ENCODE assay signal across 9 cellular contexts in genomic region chr19:51784922-51785690, GRCh38. TPM values are rescaled to one million over a fixed set of nuclear protein-coding genes. Genes with fewer than 3 reads are reported as not detected.
DNase-seq lines count a peak whose midpoint lies in the region; ATAC-seq and TF ChIP-seq lines count a peak whose summit lies in the region.
"Had no signal": no experiment of that assay in that cellular context is flagged by ENCODE, and none has a peak within 500 bp of the region (broad histone marks: within the 10 kb centered on the region; RNA-seq: fewer than 3 reads in every experiment).

No MANE protein-coding gene starts in this region.

- no peak overlapping the region for H3K27ac Mint-ChIP-seq in activated naive CD4-positive, alpha-beta T cell treated with anti-CD3 and anti-CD28 coated beads, Interleukin-2, amount 50 U/mL, for 72 hours
- H3K27ac Mint-ChIP-seq in nephron progenitor cell: no peak overlapping the region

- DNase-seq in activated gamma-delta T cell treated with anti-CD3 and anti-CD28 coated beads, Interleukin-2, amount 50 U/mL, for 16 hours (ENCODE audit: low read depth): peak; percentile 9
- DNase-seq in activated gamma-delta T cell (lab: John Stamatoyannopoulos, UW): no peak
- peak; percentile 48 to 86 for DNase-seq in activated naive CD4-positive, alpha-beta T cell treated with anti-CD3 and anti-CD28 coated beads, Interleukin-2, amount 50 U/mL, for 72 hours (ENCODE audit: low spot score in 2 of 2)
- peak; percentile 41 for DNase-seq in midbrain (lab: John Stamatoyannopoulos, UW)
- DNase-seq in upper lobe of right lung: peak; percentile 70
- no peak for DNase-seq in nephron progenitor cell
- DNase-seq in NCI-H526 treated with DMSO at 0.1 percent for 48 hours (lab: John Stamatoyannopoulos, UW): no peak
- DNase-seq in NCI-H82 (lab: John Stamatoyannopoulos, UW): no peak

- H3K4me1 Mint-ChIP-seq in nephron progenitor cell: no peaks in the 10 kb centered on the region

- H3K4me3 Mint-ChIP-seq in nephron progenitor cell: no peak overlapping the region

- H3K27ac ChIP-seq in upper lobe of right lung: peak overlapping the region; percentile 70
- H3K27ac ChIP-seq: SJSA1 had no signal

- intact Hi-C loops in upper lobe of right lung (cut with DNase I): no loop called here

- TF ChIP-seq CTCF in upper lobe of right lung (IDR thresholded peaks at IDR 0.05): no peak
- TF ChIP-seq CTCF in nephron progenitor cell (IDR thresholded peaks at IDR 0.05): no peak

- no peaks in the 10 kb centered on the region for H3K36me3 Mint-ChIP-seq in activated naive CD4-positive, alpha-beta T cell treated with anti-CD3 and anti-CD28 coated beads, Interleukin-2, amount 50 U/mL, for 72 hours
- H3K36me3 Mint-ChIP-seq in nephron progenitor cell (ENCODE audit: low read depth): no peaks in the 10 kb centered on the region

- H3K27me3 ChIP-seq in upper lobe of right lung: no peaks in the 10 kb centered on the region
- H3K27me3 ChIP-seq: SJSA1 had no signal

- H3K9me3 ChIP-seq in upper lobe of right lung: no peaks in the 10 kb centered on the region
- H3K9me3 ChIP-seq: SJSA1 had no signal

- no peaks in the 10 kb centered on the region for H3K36me3 ChIP-seq in upper lobe of right lung
- H3K36me3 ChIP-seq: SJSA1 had no signal

- H3K4me1 ChIP-seq in upper lobe of right lung: peaks cover 8% of the 10 kb centered on the region
- H3K4me1 ChIP-seq: SJSA1 had no signal

- ATAC-seq in activated naive CD4-positive, alpha-beta T cell treated with anti-CD3 and anti-CD28 coated beads, Interleukin-2, amount 50 U/mL, for 72 hours: peak; percentile 91 to 97
- ATAC-seq in upper lobe of right lung: peak; percentile 89

- H3K9me3 Mint-ChIP-seq in activated naive CD4-positive, alpha-beta T cell treated with anti-CD3 and anti-CD28 coated beads, Interleukin-2, amount 50 U/mL, for 72 hours: peaks cover 0 to 12% of the 10 kb centered on the region in 2 donors
- H3K9me3 Mint-ChIP-seq in nephron progenitor cell: peaks cover 24% of the 10 kb centered on the region

- no peak overlapping the region for H3K4me3 ChIP-seq in upper lobe of right lung
- H3K4me3 ChIP-seq: SJSA1 had no signal

- peaks cover 7% of the 10 kb centered on the region for H3K27me3 Mint-ChIP-seq in nephron progenitor cell (ENCODE audit: low read depth, poor library complexity)

RNA-seq across cellular contexts. Expression of gene FPR3, which starts 9.9 kb away (rescaled TPM):
- not detected for total RNA-seq in activated naive CD4-positive, alpha-beta T cell treated with anti-CD3 and anti-CD28 coated beads, Interleukin-2, amount 50 U/mL, for 72 hours
- 41.0 TPM for total RNA-seq in upper lobe of right lung
- total RNA-seq: SJSA1 had no signal

RNA-seq across cellular contexts. Expression of gene FPR2, which starts 24.1 kb away (rescaled TPM):
- total RNA-seq in activated naive CD4-positive, alpha-beta T cell treated with anti-CD3 and anti-CD28 coated beads, Interleukin-2, amount 50 U/mL, for 72 hours: not detected
- total RNA-seq in upper lobe of right lung: 12.5 TPM
- total RNA-seq: SJSA1 had no signal

RNA-seq across cellular contexts. Expression of gene FPR1, which starts 33.4 kb away (rescaled TPM):
- not detected for total RNA-seq in activated naive CD4-positive, alpha-beta T cell treated with anti-CD3 and anti-CD28 coated beads, Interleukin-2, amount 50 U/mL, for 72 hours
- 53.3 TPM for total RNA-seq in upper lobe of right lung
- total RNA-seq: SJSA1 had no signal

Comparison
In these comparisons a context has a peak if more than half of its experiments do, and no peak if none do; other contexts are left out.
1. DNase-seq: peak in activated gamma-delta T cell treated with anti-CD3 and anti-CD28 coated beads, Interleukin-2, amount 50 U/mL, for 16 hours (single experiment), activated naive CD4-positive, alpha-beta T cell treated with anti-CD3 and anti-CD28 coated beads, Interleukin-2, amount 50 U/mL, for 72 hours (2 of 2), midbrain (single experiment) and upper lobe of right lung (single experiment); none in activated gamma-delta T cell (single experiment), nephron progenitor cell (single experiment), NCI-H526 treated with DMSO at 0.1 percent for 48 hours (single experiment) and NCI-H82 (single experiment).
2. RNA of gene FPR3, which starts 9.9 kb away (total RNA-seq): 41.0 TPM in upper lobe of right lung (single experiment); not detected in activated naive CD4-positive, alpha-beta T cell treated with anti-CD3 and anti-CD28 coated beads, Interleukin-2, amount 50 U/mL, for 72 hours; every median in the first group is over 10 times any median in the second.
3. RNA of gene FPR2, which starts 24.1 kb away (total RNA-seq): 12.5 TPM in upper lobe of right lung (single experiment); not detected in activated naive CD4-positive, alpha-beta T cell treated with anti-CD3 and anti-CD28 coated beads, Interleukin-2, amount 50 U/mL, for 72 hours; every median in the first group is over 10 times any median in the second.
4. RNA of gene FPR1, which starts 33.4 kb away (total RNA-seq): 53.3 TPM in upper lobe of right lung (single experiment); not detected in activated naive CD4-positive, alpha-beta T cell treated with anti-CD3 and anti-CD28 coated beads, Interleukin-2, amount 50 U/mL, for 72 hours; every median in the first group is over 10 times any median in the second.